ENCODE assay signal across 3 cellular contexts in the genomic region with DNA sequence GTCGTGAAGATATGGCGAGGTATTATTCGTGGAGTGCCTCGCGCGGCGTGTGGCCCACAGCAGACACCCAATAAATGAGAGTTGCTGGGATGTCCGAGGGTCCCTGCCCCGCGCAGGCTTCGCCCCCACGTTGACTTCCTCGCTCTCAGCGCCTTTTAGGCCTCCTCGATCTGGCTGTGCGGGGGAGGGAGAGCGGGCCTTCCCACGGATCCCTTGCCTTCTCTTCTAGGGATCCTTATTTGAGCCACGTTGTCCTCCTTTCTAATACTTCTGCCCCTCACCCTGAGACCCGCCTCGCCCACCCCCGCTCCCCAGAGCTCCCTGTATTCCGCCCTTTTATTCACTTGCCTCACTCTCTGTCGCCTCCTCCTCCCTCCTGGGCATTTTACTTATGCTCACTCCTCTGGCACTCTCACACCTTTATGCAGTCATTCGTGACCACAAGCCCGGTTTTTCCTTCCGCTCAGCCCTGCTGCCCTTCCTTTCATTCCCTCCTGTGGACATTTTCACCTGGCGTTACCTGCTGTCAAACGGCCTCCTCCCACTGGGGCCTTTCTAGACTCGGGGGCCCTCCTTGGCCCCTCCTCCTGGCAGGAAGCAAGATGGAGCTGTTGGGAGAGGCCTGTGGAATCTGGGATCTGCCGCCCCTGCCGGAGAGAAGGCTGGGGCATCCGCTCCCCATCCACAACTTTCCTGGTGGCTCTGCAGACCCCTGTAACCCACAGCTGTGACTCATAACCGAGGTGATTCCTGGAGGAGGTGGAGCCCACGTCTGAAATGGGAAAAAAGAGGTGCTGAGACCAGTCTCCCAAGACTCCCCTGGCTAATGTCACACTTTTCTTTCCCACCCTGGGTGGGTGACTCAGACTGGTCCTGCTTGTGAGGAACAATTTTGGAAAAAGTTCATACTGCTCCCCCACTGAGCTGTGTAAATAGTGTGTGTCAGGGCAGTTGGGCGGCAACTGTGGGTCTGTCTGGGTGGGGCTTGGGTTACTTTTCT.
TF ChIP-seq lines count a peak whose summit lies in the region.

No MANE protein-coding gene starts in this region.

TF ChIP-seq in IMR-90, 13 proteins besides CTCF, POLR2A, EP300 and RAD21:
- TF ChIP-seq SMC3 (IDR thresholded peaks at IDR 0.05; ENCODE audit: low read depth, low read length) (0 out of 2 replicates have a peak, but pooled peaks have one; percentile 3), MXI1 (IDR thresholded peaks at IDR 0.05; ENCODE audit: borderline replicate concordance, low read depth, low read length) (no peak; the same call in 1 of the 2 replicates), CEBPB (IDR thresholded peaks at IDR 0.05; ENCODE audit: low read depth, low read length) (no peak), MAFK (IDR thresholded peaks at IDR 0.05; ENCODE audit: low read depth, low read length) (no peak), FOS (IDR thresholded peaks at IDR 0.05; ENCODE audit: low read depth, low read length) (no peak), MAZ (IDR thresholded peaks at IDR 0.05; ENCODE audit: borderline replicate concordance, low read depth, low read length) (peak; percentile 71; the same call in 1 of the 2 replicates), RCOR1 (IDR thresholded peaks at IDR 0.05; ENCODE audit: insufficient replicate concordance, low read length) (no peak), RFX5 (IDR thresholded peaks at IDR 0.05; ENCODE audit: low read depth, low read length) (no peak), CHD1 (IDR thresholded peaks at IDR 0.05; ENCODE audit: low read depth, low read length) (no peak; the same call in 1 of the 2 replicates)
TF ChIP-seq in IMR-90: peak in this region for 2.

TF ChIP-seq in WTC11, 78 proteins besides CTCF, POLR2A, EP300 and RAD21 (continues in another document):
- TF ChIP-seq ZSCAN18 (CRISPR knock-in tag; IDR thresholded peaks at IDR 0.05): no peak
- TF ChIP-seq NR3C1 (CRISPR knock-in tag; conservative IDR thresholded peaks at IDR 0.05; ENCODE audit: low read depth): no peak
- no peak for TF ChIP-seq NR1H2 (CRISPR knock-in tag; IDR thresholded peaks at IDR 0.05)
- TF ChIP-seq, protein P1, sequence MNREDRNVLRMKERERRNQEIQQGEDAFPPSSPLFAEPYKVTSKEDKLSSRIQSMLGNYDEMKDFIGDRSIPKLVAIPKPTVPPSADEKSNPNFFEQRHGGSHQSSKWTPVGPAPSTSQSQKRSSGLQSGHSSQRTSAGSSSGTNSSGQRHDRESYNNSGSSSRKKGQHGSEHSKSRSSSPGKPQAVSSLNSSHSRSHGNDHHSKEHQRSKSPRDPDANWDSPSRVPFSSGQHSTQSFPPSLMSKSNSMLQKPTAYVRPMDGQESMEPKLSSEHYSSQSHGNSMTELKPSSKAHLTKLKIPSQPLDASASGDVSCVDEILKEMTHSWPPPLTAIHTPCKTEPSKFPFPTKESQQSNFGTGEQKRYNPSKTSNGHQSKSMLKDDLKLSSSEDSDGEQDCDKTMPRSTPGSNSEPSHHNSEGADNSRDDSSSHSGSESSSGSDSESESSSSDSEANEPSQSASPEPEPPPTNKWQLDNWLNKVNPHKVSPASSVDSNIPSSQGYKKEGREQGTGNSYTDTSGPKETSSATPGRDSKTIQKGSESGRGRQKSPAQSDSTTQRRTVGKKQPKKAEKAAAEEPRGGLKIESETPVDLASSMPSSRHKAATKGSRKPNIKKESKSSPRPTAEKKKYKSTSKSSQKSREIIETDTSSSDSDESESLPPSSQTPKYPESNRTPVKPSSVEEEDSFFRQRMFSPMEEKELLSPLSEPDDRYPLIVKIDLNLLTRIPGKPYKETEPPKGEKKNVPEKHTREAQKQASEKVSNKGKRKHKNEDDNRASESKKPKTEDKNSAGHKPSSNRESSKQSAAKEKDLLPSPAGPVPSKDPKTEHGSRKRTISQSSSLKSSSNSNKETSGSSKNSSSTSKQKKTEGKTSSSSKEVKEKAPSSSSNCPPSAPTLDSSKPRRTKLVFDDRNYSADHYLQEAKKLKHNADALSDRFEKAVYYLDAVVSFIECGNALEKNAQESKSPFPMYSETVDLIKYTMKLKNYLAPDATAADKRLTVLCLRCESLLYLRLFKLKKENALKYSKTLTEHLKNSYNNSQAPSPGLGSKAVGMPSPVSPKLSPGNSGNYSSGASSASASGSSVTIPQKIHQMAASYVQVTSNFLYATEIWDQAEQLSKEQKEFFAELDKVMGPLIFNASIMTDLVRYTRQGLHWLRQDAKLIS (CRISPR knock-in tag; IDR thresholded peaks at IDR 0.05; ENCODE audit: borderline replicate concordance): no peak
- TF ChIP-seq, protein P2, sequence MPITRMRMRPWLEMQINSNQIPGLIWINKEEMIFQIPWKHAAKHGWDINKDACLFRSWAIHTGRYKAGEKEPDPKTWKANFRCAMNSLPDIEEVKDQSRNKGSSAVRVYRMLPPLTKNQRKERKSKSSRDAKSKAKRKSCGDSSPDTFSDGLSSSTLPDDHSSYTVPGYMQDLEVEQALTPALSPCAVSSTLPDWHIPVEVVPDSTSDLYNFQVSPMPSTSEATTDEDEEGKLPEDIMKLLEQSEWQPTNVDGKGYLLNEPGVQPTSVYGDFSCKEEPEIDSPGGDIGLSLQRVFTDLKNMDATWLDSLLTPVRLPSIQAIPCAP (CRISPR knock-in tag; IDR thresholded peaks at IDR 0.05): no peak
- TF ChIP-seq AR (CRISPR knock-in tag; IDR thresholded peaks at IDR 0.05): peak; percentile 7; the same call in 1 of the 2 replicates
- TF ChIP-seq, protein P3, sequence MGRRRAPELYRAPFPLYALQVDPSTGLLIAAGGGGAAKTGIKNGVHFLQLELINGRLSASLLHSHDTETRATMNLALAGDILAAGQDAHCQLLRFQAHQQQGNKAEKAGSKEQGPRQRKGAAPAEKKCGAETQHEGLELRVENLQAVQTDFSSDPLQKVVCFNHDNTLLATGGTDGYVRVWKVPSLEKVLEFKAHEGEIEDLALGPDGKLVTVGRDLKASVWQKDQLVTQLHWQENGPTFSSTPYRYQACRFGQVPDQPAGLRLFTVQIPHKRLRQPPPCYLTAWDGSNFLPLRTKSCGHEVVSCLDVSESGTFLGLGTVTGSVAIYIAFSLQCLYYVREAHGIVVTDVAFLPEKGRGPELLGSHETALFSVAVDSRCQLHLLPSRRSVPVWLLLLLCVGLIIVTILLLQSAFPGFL (CRISPR knock-in tag; IDR thresholded peaks at IDR 0.05; ENCODE audit: borderline replicate concordance): no peak

TF ChIP-seq in H1, 55 proteins besides CTCF, POLR2A, EP300 and RAD21 (continues in another document):
- TF ChIP-seq SAP30 (IDR thresholded peaks at IDR 0.05; ENCODE audit: insufficient read depth, insufficient replicate concordance, low read length): peak; percentile 27
- TF ChIP-seq TBP (IDR thresholded peaks at IDR 0.05; ENCODE audit: low read depth, low read length): no peak; the same call in none of the 2 replicates
- no peak; the same call in 1 of the 2 replicates for TF ChIP-seq JUND (IDR thresholded peaks at IDR 0.05; ENCODE audit: low read length)
- TF ChIP-seq CHD2 (IDR thresholded peaks at IDR 0.05; ENCODE audit: low read length): no peak
- no peak for TF ChIP-seq SRF (IDR thresholded peaks at IDR 0.05; ENCODE audit: low read depth, low read length)
- TF ChIP-seq TEAD4 (IDR thresholded peaks at IDR 0.05; ENCODE audit: low read depth, low read length): peak; percentile 57
- peak in 1 of 2 experiments; percentile 68; a peak in 1 of 4 replicates for TF ChIP-seq SIN3A (conservative IDR thresholded peaks at IDR 0.05 in 1 of 2, IDR thresholded peaks at IDR 0.05 in 1 of 2; ENCODE audit: low read depth in 1 of 2, low read length in 2 of 2)
- no peak for TF ChIP-seq HDAC6 (IDR thresholded peaks at IDR 0.05; ENCODE audit: low read depth, low read length)
- no peak for TF ChIP-seq RBBP5 (IDR thresholded peaks at IDR 0.05; ENCODE audit: borderline replicate concordance, low read depth, low read length)
- no peak for TF ChIP-seq EZH2 (IDR thresholded peaks at IDR 0.05; ENCODE audit: low read depth, low read length, severe bottlenecking)
- no peak for TF ChIP-seq KDM5A (IDR thresholded peaks at IDR 0.05; ENCODE audit: low read length)
- TF ChIP-seq TAF7 (optimal IDR thresholded peaks at IDR 0.05; ENCODE audit: borderline replicate concordance, low read depth, low read length): peak; percentile 96
- TF ChIP-seq CBX5 (IDR thresholded peaks at IDR 0.05; ENCODE audit: low read depth, low read length): no peak
- no peak for TF ChIP-seq SUZ12 (IDR thresholded peaks at IDR 0.05; ENCODE audit: low read length)
- TF ChIP-seq RXRA (IDR thresholded peaks at IDR 0.05; ENCODE audit: insufficient read depth, low read depth, low read length): no peak
- TF ChIP-seq SIX5 (IDR thresholded peaks at IDR 0.05; ENCODE audit: low read depth, low read length): no peak
- TF ChIP-seq CHD1 (IDR thresholded peaks at IDR 0.05; ENCODE audit: low read depth, low read length): peak; percentile 39; the same call in 1 of the 2 replicates
- TF ChIP-seq SP1 (IDR thresholded peaks at IDR 0.05; ENCODE audit: low read depth, low read length): no peak
- TF ChIP-seq HDAC2 (IDR thresholded peaks at IDR 0.05; ENCODE audit: borderline replicate concordance in 1 of 2, low read depth in 2 of 2, low read length in 2 of 2): no peak; a peak in 1 of 4 replicates
- TF ChIP-seq KDM4A (IDR thresholded peaks at IDR 0.05; ENCODE audit: low read depth, low read length, severe bottlenecking): no peak
- no peak for TF ChIP-seq GABPA (IDR thresholded peaks at IDR 0.05; ENCODE audit: borderline replicate concordance, insufficient read depth, low read length)
- TF ChIP-seq BCL11A (IDR thresholded peaks at IDR 0.05; ENCODE audit: low read depth in 2 of 2, low read length in 2 of 2): no peak
- no peak for TF ChIP-seq GTF2F1 (IDR thresholded peaks at IDR 0.05; ENCODE audit: borderline replicate concordance, low read depth, low read length)
- TF ChIP-seq YY1 (IDR thresholded peaks at IDR 0.05; ENCODE audit: low read depth, low read length): peak; percentile 73; the same call in 1 of the 2 replicates
- no peak; the same call in 1 of the 2 replicates for TF ChIP-seq PHF8 (conservative IDR thresholded peaks at IDR 0.05; ENCODE audit: low read depth, low read length)
- no peak for TF ChIP-seq CREB1 (IDR thresholded peaks at IDR 0.05)
- no peak for TF ChIP-seq ZNF274 (IDR thresholded peaks at IDR 0.05; ENCODE audit: borderline replicate concordance, extremely low read depth, low read length)
- TF ChIP-seq, protein P4, sequence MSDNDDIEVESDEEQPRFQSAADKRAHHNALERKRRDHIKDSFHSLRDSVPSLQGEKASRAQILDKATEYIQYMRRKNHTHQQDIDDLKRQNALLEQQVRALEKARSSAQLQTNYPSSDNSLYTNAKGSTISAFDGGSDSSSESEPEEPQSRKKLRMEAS (IDR thresholded peaks at IDR 0.05): no peak
- no peak; the same call in 1 of the 2 replicates for TF ChIP-seq USF2 (IDR thresholded peaks at IDR 0.05; ENCODE audit: low read length)
- peak; percentile 33; the same call in 1 of the 2 replicates for TF ChIP-seq SP4 (IDR thresholded peaks at IDR 0.05; ENCODE audit: low read length)
- TF ChIP-seq BACH1 (IDR thresholded peaks at IDR 0.05; ENCODE audit: low read length): 0 out of 2 replicates have a peak, but pooled peaks have one; percentile 43
- no peak for TF ChIP-seq ATF3 (IDR thresholded peaks at IDR 0.05; ENCODE audit: insufficient read depth, low read depth, low read length)
- TF ChIP-seq SP2 (IDR thresholded peaks at IDR 0.05; ENCODE audit: low read length): no peak
- TF ChIP-seq RNF2 (IDR thresholded peaks at IDR 0.05; ENCODE audit: borderline replicate concordance, low read depth, low read length, missing control alignments, poor library complexity, severe bottlenecking): no peak
